1 cellular context compared by ENCODE assay signal in the genomic region with DNA sequence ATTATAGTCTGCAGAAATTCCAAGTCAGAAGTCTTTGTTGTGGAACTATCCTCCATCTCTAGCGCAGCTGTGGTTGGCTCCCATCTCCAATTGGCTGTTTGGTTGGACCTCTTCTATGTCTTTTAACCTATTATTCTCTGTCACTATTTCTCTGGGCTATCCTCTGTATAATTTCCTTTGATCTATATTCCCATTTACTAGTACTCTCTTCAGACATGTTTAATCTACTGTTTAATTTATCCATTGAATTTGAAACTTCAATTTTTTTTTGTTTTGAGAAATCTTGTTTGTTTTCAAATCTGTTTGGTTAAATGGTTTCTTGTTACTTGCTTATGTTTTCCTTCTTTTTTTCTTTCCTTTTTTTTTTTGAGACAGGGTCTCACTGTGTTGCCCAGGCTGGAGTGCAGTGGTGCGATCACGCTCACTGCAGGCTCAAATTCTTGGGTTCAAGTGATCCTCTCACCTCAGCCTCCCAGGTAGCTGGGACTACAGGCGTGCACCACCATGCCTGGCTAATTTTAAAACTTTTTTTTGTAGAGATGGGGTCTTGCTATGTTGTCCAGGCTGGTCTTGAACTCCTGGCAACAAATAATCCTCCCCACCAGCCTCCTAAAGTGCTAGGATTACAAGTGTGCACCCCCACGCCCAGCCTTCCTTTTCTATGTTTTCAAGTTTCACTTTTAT.
TF ChIP-seq lines count a peak whose summit lies in the region.

No MANE protein-coding gene starts in this region.

TF ChIP-seq in SK-N-SH treated with all-trans-retinoic acid at 6 μM for 48 hours, 23 proteins besides CTCF, POLR2A, EP300 and RAD21 (continued from another document):
- TF ChIP-seq, protein P1, sequence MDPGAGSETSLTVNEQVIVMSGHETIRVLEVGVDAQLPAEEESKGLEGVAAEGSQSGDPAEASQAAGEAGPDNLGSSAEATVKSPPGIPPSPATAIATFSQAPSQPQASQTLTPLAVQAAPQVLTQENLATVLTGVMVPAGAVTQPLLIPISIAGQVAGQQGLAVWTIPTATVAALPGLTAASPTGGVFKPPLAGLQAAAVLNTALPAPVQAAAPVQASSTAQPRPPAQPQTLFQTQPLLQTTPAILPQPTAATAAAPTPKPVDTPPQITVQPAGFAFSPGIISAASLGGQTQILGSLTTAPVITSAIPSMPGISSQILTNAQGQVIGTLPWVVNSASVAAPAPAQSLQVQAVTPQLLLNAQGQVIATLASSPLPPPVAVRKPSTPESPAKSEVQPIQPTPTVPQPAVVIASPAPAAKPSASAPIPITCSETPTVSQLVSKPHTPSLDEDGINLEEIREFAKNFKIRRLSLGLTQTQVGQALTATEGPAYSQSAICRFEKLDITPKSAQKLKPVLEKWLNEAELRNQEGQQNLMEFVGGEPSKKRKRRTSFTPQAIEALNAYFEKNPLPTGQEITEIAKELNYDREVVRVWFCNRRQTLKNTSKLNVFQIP (CRISPR knock-in tag; IDR thresholded peaks at IDR 0.05; ENCODE audit: borderline replicate concordance, low read depth): no peak
- TF ChIP-seq ZFP30 (CRISPR knock-in tag; IDR thresholded peaks at IDR 0.05): peak; percentile 94
TF ChIP-seq in SK-N-SH treated with all-trans-retinoic acid at 6 μM for 48 hours: peak in this region for 1.
